In genomic region chr3:154954750-154955149, GRCh38 we compare ENCODE assay signal across 9 cellular contexts.
A peak's percentile ranks its signal among the peaks of the same experiment; 100 is the strongest.
DNase-seq lines count a peak whose midpoint lies in the region; ATAC-seq and TF ChIP-seq lines count a peak whose summit lies in the region.
"Had no signal": no experiment of that assay in that cellular context is flagged by ENCODE, and none has a peak within 500 bp of the region (broad histone marks: within the 10 kb centered on the region; RNA-seq: fewer than 3 reads in every experiment).

No MANE protein-coding gene starts in this region.

- no peak overlapping the region for H3K27ac ChIP-seq in endodermal cell (ENCODE audit: low read depth, low read length)

- no peaks in the 10 kb centered on the region for H3K27me3 Mint-ChIP-seq in endodermal cell (ENCODE audit: insufficient read depth)
- no peaks in the 10 kb centered on the region for H3K27me3 Mint-ChIP-seq in osteocyte (ENCODE audit: unreplicated experiment)

- no peak overlapping the region for H3K27ac Mint-ChIP-seq in endodermal cell
- H3K27ac Mint-ChIP-seq in osteocyte (ENCODE audit: unreplicated experiment) = no peak overlapping the region

- DNase-seq in NCI-H526 treated with DMSO at 0.1 percent for 48 hours (lab: John Stamatoyannopoulos, UW) (peak; percentile 52), endodermal cell (no peak), osteocyte (ENCODE audit: extremely low spot score, unreplicated experiment) (no peak), UCSD-AML1 (lab: John Stamatoyannopoulos, UW; ENCODE audit: unreplicated experiment) (no peak), Right ventricle myocardium superior (no peak), NCI-H2171 (lab: John Stamatoyannopoulos, UW) (no peak)
- DNase-seq: NK-92 treated with Interleukin-12 subunit alpha and Interleukin-12 subunit beta, amount 100 ng/mL, for 24 hours had no signal

- H3K9me3 Mint-ChIP-seq in endodermal cell (peaks cover 25% of the 10 kb centered on the region), osteocyte (ENCODE audit: unreplicated experiment) (peaks cover 8% of the 10 kb centered on the region)

- intact Hi-C loops in Right ventricle myocardium superior (cut with DNase I) = no loop called here

- H3K9me3 ChIP-seq in endodermal cell (ENCODE audit: control insufficient read depth, low read length) = peaks cover 13% of the 10 kb centered on the region

- H3K4me3 Mint-ChIP-seq in endodermal cell (no peak overlapping the region), osteocyte (ENCODE audit: unreplicated experiment) (no peak overlapping the region)

- H3K36me3 Mint-ChIP-seq in endodermal cell (ENCODE audit: low read depth) (no peaks in the 10 kb centered on the region), osteocyte (ENCODE audit: unreplicated experiment) (peaks cover 2% of the 10 kb centered on the region)

- ATAC-seq in GM21825 (IDR thresholded peaks at IDR 0.05; ENCODE audit: unreplicated experiment) (no peak), Right ventricle myocardium superior (ENCODE audit: poor library complexity) (no peak)

- no peaks in the 10 kb centered on the region for H3K4me1 ChIP-seq in endodermal cell (ENCODE audit: control insufficient read depth, insufficient read depth, low read length)

- no peak overlapping the region for H3K9ac ChIP-seq in endodermal cell (ENCODE audit: extremely low read depth, low read length, poor library complexity, severe bottlenecking)

- WGBS in endodermal cell (ENCODE audit: insufficient coverage in 1 of 2, insufficient read length in 1 of 2), 2 experiments = 53% methylated on average over 1 of the region's 1 CpG; no CpG with 5 or more reads in 1 of the 2 experiments

- TF ChIP-seq CTCF in GM12872 (IDR thresholded peaks at IDR 0.05; ENCODE audit: insufficient read depth, low read depth, low read length) (peak; percentile 18; the same call in 1 of the 3 replicates), endodermal cell (conservative IDR thresholded peaks at IDR 0.05) (peak; percentile 78), osteocyte (IDR thresholded peaks at IDR 0.05) (peak; percentile 58)

- H3K4me1 Mint-ChIP-seq in endodermal cell = no peaks in the 10 kb centered on the region
- H3K4me1 Mint-ChIP-seq in osteocyte (ENCODE audit: unreplicated experiment) = no peaks in the 10 kb centered on the region

- H3K4me3 ChIP-seq in endodermal cell (ENCODE audit: low read length) = no peak overlapping the region

- no peaks in the 10 kb centered on the region for H3K36me3 ChIP-seq in endodermal cell (ENCODE audit: control insufficient read depth, insufficient read depth, low read length)

- no peaks in the 10 kb centered on the region for H3K27me3 ChIP-seq in endodermal cell (ENCODE audit: control insufficient read depth, insufficient read depth, low read length, poor library complexity, severe bottlenecking)

Comparison
In these comparisons a context has a peak if more than half of its experiments do, and no peak if none do; other contexts are left out.
1. CTCF ChIP-seq: peak in every context shown above with its lines; median percentile 78 in endodermal cell; 58 in osteocyte; 18 in GM12872.